In the genomic region with DNA sequence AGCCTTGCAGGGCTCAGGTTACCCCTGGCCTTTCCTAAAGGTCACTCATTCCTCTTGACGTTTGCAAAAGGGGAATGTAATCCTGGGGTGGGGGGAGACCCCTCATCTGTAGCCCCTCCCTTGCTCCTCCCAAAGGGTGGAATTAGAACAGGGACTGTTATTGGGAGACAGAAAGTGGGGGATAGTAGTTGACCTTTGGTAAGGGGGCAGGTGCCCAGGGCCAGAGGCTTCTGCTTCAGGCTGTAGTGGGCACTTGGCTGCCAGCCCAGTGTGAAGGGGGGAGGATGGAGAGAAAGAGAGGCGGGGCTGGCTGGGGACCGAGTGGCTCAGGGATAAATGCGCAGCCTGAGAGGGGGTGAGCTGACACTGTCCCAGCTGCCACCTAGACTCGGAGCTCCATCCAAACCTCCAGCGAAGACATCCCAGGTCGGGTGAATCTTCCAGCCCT, we compare ENCODE assay signal across 1 cellular context.
TF ChIP-seq lines count a peak whose summit lies in the region.

TSS of gene ENO3 (plus strand) at position 363 of the 448 bp plus-strand sequence. CDS start 711 bp downstream, outside the sequence.

TF ChIP-seq in A549, 52 proteins besides CTCF, POLR2A, EP300 and RAD21:
- TF ChIP-seq, protein P1, sequence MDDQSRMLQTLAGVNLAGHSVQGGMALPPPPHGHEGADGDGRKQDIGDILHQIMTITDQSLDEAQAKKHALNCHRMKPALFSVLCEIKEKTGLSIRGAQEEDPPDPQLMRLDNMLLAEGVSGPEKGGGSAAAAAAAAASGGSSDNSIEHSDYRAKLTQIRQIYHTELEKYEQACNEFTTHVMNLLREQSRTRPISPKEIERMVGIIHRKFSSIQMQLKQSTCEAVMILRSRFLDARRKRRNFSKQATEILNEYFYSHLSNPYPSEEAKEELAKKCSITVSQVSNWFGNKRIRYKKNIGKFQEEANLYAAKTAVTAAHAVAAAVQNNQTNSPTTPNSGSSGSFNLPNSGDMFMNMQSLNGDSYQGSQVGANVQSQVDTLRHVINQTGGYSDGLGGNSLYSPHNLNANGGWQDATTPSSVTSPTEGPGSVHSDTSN (IDR thresholded peaks at IDR 0.05), result no peak; the same call in 1 of the 2 replicates
- no peak for TF ChIP-seq MAZ (IDR thresholded peaks at IDR 0.05; ENCODE audit: borderline replicate concordance, low read depth, low read length)
- TF ChIP-seq CHD2 (IDR thresholded peaks at IDR 0.05; ENCODE audit: low read length, partially characterized antibody), result no peak
- TF ChIP-seq FOSL2 (IDR thresholded peaks at IDR 0.05), result no peak
- no peak for TF ChIP-seq FOSL2 (CRISPR knock-in tag; IDR thresholded peaks at IDR 0.05)
- TF ChIP-seq NR3C1 (IDR thresholded peaks at IDR 0.05), result no peak
- no peak for TF ChIP-seq EHF (CRISPR knock-in tag; IDR thresholded peaks at IDR 0.05)
- no peak for TF ChIP-seq JUNB (IDR thresholded peaks at IDR 0.05)
- no peak for TF ChIP-seq CHD4 (IDR thresholded peaks at IDR 0.05; ENCODE audit: borderline replicate concordance)
- TF ChIP-seq HDAC2 (IDR thresholded peaks at IDR 0.05), result no peak
- no peak for TF ChIP-seq SMC3 (IDR thresholded peaks at IDR 0.05)
- TF ChIP-seq HOXB5 (CRISPR knock-in tag; IDR thresholded peaks at IDR 0.05), result no peak
- TF ChIP-seq CEBPB (IDR thresholded peaks at IDR 0.05), result peak in 1 of 2 experiments; percentile 7; a peak in 1 of 4 replicates
- TF ChIP-seq ZFP36 (IDR thresholded peaks at IDR 0.05; ENCODE audit: borderline replicate concordance, partially characterized antibody), result no peak
- no peak for TF ChIP-seq TFCP2L1 (CRISPR knock-in tag; IDR thresholded peaks at IDR 0.05)
- no peak for TF ChIP-seq ZNF302 (CRISPR knock-in tag; IDR thresholded peaks at IDR 0.05)
- TF ChIP-seq MAX (IDR thresholded peaks at IDR 0.05), result peak; percentile 57
TF ChIP-seq in A549: peak in this region for 2.
